19 cellular contexts compared by ENCODE assay signal in the genomic region with DNA sequence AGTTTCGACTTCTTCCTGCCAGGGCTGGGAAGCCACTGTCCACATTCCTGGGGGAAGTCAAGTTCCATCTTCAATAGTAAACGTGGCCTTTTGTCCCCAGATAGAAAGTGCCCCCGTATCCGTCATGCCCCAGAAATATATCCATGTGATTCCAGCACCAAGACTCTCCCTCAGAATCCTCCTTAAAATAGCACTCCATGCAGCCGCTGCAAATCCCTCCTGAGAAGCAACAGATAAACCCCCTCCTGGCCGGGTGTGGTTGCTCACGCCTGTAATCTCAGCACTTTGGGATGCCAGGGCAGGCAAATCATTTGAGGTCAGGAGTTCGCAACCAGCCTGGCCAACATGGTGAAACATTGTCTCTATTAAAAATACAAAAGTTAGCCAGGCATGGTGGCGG.
A peak's percentile ranks its signal among the peaks of the same experiment; 100 is the strongest.
DNase-seq lines count a peak whose midpoint lies in the region; ATAC-seq and TF ChIP-seq lines count a peak whose summit lies in the region.
"Had no signal": no experiment of that assay in that cellular context is flagged by ENCODE, and none has a peak within 500 bp of the region (broad histone marks: within the 10 kb centered on the region; RNA-seq: fewer than 3 reads in every experiment).

No MANE protein-coding gene starts in this region.

- H3K27me3 ChIP-seq in BLaER1 = no peaks in the 10 kb centered on the region
- H3K27me3 ChIP-seq in H7 (ENCODE audit: control insufficient read depth, insufficient read depth, low read length) = no peaks in the 10 kb centered on the region
- peaks cover 0 to 49% (median 11%) of the 10 kb centered on the region in 3 donors for H3K27me3 ChIP-seq in sigmoid colon

- peaks cover 7% of the 10 kb centered on the region for H3K27me3 Mint-ChIP-seq in glutamatergic neuron (ENCODE audit: unreplicated experiment)

- no peak for ATAC-seq in mucosa of descending colon
- no peak for ATAC-seq in GM21737 (IDR thresholded peaks at IDR 0.05; ENCODE audit: unreplicated experiment)
- ATAC-seq: GM12878, HCT116 had no signal

- peaks cover 37% of the 10 kb centered on the region for H3K9me3 ChIP-seq in BLaER1
- H3K9me3 ChIP-seq in sigmoid colon = no peaks in the 10 kb centered on the region
- H3K9me3 ChIP-seq in mucosa of descending colon = no peaks in the 10 kb centered on the region
- H3K9me3 ChIP-seq: Caco-2 had no signal

- intact Hi-C loops in sigmoid colon (cut with DNase I) = no loop called here
- intact Hi-C loops in mucosa of descending colon (cut with DNase I, micrococcal nuclease) = no loop called here

- H3K9ac ChIP-seq in BLaER1 = no peak overlapping the region

- H3K4me1 ChIP-seq in BLaER1 (peaks cover 55% of the 10 kb centered on the region), sigmoid colon (peaks cover 0 to 23% (median 7%) of the 10 kb centered on the region in 4 donors), mucosa of descending colon (ENCODE audit: low read depth) (no peaks in the 10 kb centered on the region)
- H3K4me1 ChIP-seq: Caco-2 had no signal

- no peaks in the 10 kb centered on the region for H3K36me3 Mint-ChIP-seq in glutamatergic neuron (ENCODE audit: unreplicated experiment)
- H3K36me3 Mint-ChIP-seq: CD4-positive, alpha-beta memory T cell had no signal

- H3K27ac ChIP-seq in BLaER1 = no peak overlapping the region
- H3K27ac ChIP-seq in sigmoid colon = no peak overlapping the region

- H3K4me1 Mint-ChIP-seq in glutamatergic neuron (ENCODE audit: low read depth, unreplicated experiment) = peaks cover 31% of the 10 kb centered on the region
- H3K4me1 Mint-ChIP-seq: CD4-positive, alpha-beta memory T cell had no signal

- peak; percentile 56 for DNase-seq in H7
- DNase-seq in glutamatergic neuron = peak; percentile 12
- peak; percentile 22 for DNase-seq in sigmoid colon
- no peak for DNase-seq in mucosa of descending colon
- DNase-seq in NCI-H1436 treated with DMSO at 0.1 percent for 48 hours (lab: John Stamatoyannopoulos, UW) = no peak
- DNase-seq: Caco-2; CD4-positive, alpha-beta memory T cell; DND-41; GOT3; KG1; NCI-H1092; NCI-H1436; NCI-H1930; NCI-H2227 treated with DMSO at 0.1 percent for 48 hours; NCI-H510A had no signal

- H3K27ac Mint-ChIP-seq in glutamatergic neuron (ENCODE audit: unreplicated experiment) = no peak overlapping the region
- H3K27ac Mint-ChIP-seq: CD4-positive, alpha-beta memory T cell had no signal

- 73 to 78% methylated on average over 9 of the region's 9 CpGs for WGBS in sigmoid colon, 2 donors

- H3K4me3 Mint-ChIP-seq in glutamatergic neuron (ENCODE audit: unreplicated experiment) = peak overlapping the region; percentile 25
- H3K4me3 Mint-ChIP-seq: CD4-positive, alpha-beta memory T cell had no signal

- no peak for TF ChIP-seq POLR2A in sigmoid colon (IDR thresholded peaks at IDR 0.05)

- no peak overlapping the region for H3K4me3 ChIP-seq in BLaER1
- H3K4me3 ChIP-seq in H7 (ENCODE audit: insufficient read depth, low read depth, low read length) = no peak overlapping the region
- no peak overlapping the region for H3K4me3 ChIP-seq in sigmoid colon
- H3K4me3 ChIP-seq in mucosa of descending colon = no peak overlapping the region
- H3K4me3 ChIP-seq: GM12878 had no signal

- TF ChIP-seq EP300 in sigmoid colon (IDR thresholded peaks at IDR 0.05) = no peak

- peaks cover 4% of the 10 kb centered on the region for H3K9me3 Mint-ChIP-seq in glutamatergic neuron (ENCODE audit: unreplicated experiment)

- TF ChIP-seq CTCF in glutamatergic neuron (IDR thresholded peaks at IDR 0.05; ENCODE audit: partially characterized antibody, unreplicated experiment) = no peak
- TF ChIP-seq CTCF in sigmoid colon (IDR thresholded peaks at IDR 0.05) = no peak
- no peak for TF ChIP-seq CTCF in mucosa of descending colon (IDR thresholded peaks at IDR 0.05)

- H4K20me1 ChIP-seq in BLaER1 = no peaks in the 10 kb centered on the region

- peak overlapping the region; percentile 60 for H3K4me2 ChIP-seq in BLaER1

- H3K36me3 ChIP-seq in BLaER1 = peaks cover 8% of the 10 kb centered on the region; the same call in 1 of the 2 replicates
- no peaks in the 10 kb centered on the region for H3K36me3 ChIP-seq in H7 (replicated peaks; ENCODE audit: control insufficient read depth, insufficient read depth, low read length)
- no peaks in the 10 kb centered on the region for H3K36me3 ChIP-seq in sigmoid colon
- no peaks in the 10 kb centered on the region for H3K36me3 ChIP-seq in mucosa of descending colon (ENCODE audit: low read depth)

Comparison
In these comparisons a context has a peak if more than half of its experiments do, and no peak if none do; other contexts are left out.
1. DNase-seq: peak in H7 (single experiment), glutamatergic neuron (single experiment) and sigmoid colon (single experiment); none in mucosa of descending colon (0 of 3) and NCI-H1436 treated with DMSO at 0.1 percent for 48 hours (single experiment).